18 cellular contexts compared by ENCODE assay signal in the genomic region with DNA sequence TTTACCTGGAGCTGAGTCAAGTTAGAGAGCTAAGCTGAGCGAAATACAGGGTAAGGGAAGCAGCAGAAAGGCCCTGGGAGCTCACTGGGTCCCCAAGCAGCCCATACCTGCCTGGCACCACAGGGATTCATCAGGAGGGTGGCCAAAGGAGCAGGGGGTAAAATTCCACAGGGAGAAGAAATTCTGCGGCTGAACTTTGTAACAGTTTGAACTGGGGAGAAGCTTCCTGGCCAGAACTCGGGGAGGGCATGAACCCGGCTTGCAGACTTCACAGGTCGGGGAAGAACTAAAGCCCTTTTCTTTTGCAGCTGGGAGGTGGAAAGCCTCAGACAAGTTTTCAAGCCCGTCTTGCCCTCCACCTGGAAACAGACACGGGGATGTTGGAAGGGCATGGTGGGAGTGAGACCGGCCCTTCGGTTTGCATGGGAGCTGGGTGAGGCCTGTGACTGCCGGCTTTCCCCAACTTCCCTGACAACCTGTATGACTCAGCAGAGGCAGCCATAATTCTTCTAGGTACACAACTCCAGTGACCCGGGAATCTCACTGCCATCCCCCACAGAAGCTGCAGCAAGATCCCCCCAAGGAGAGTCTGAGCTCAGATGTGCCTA. TPM values are rescaled to one million over a fixed set of nuclear protein-coding genes. Genes with fewer than 3 reads are reported as not detected.
DNase-seq lines count a peak whose midpoint lies in the region; ATAC-seq, FAIRE-seq and TF ChIP-seq lines count a peak whose summit lies in the region.
"Had no signal": no experiment of that assay in that cellular context is flagged by ENCODE, and none has a peak within 500 bp of the region (broad histone marks: within the 10 kb centered on the region; RNA-seq: fewer than 3 reads in every experiment).

No MANE protein-coding gene starts in this region.

- no peaks in the 10 kb centered on the region for H4K20me1 ChIP-seq in K562 (replicated peaks; ENCODE audit: control insufficient read depth, insufficient read depth, low read length)

- TF ChIP-seq RAD21 in K562 (CRISPR knock-in tag; conservative IDR thresholded peaks at IDR 0.05 in 1 of 2, IDR thresholded peaks at IDR 0.05 in 1 of 2): no peak

- H3K9me1 ChIP-seq in K562 (ENCODE audit: control insufficient read depth, insufficient read depth, low read length): no peaks in the 10 kb centered on the region

- WGBS in K562 (ENCODE audit: insufficient coverage, low coverage, missing lambda C conversion rate): 51% methylated on average over 11 of the region's 11 CpGs

- H3K27me3 ChIP-seq in K562 (ENCODE audit: control insufficient read depth in 2 of 2, insufficient read depth in 2 of 2, low read length in 2 of 2): no peaks in the 10 kb centered on the region

- TF ChIP-seq POLR2A in K562 (conservative IDR thresholded peaks at IDR 0.05): no peak

- peak overlapping the region; percentile 39 for H3K27ac ChIP-seq in RWPE1
- H3K27ac ChIP-seq in K562 (ENCODE audit: extremely low read depth, low read depth, low read length): peak overlapping the region; percentile 14; the same call in 1 of the 3 replicates
- peak overlapping the region in 13 of 21 experiments; percentile 5 to 87 (median 64) for H3K27ac ChIP-seq in skin epidermis

- H3K4me3 ChIP-seq in K562 (no peak overlapping the region), skin epidermis (no peak overlapping the region)
- H3K4me3 ChIP-seq: lung had no signal

- POLR2A ChIA-PET in RWPE1 (lab: Yijun Ruan, JAX; ENCODE audit: low non-redundant PET) (no interaction called here), K562 (lab: Yijun Ruan, JAX) (interaction anchor here (0.6 to 4.1 kb wide), 6 partner anchors 11 to 34 kb away, joined by 3 to 21 read pairs (median 6); a partner anchor contains a TSS)

- peak overlapping the region; percentile 32; the same call in 1 of the 2 replicates for H2AFZ ChIP-seq in K562 (ENCODE audit: low read depth, low read length)

- H3K4me1 ChIP-seq in K562 (replicated peaks in 1 of 2; ENCODE audit: control insufficient read depth in 2 of 2, insufficient read depth in 2 of 2, low read length in 2 of 2): peaks cover 12 to 16% of the 10 kb centered on the region in 2 experiments; a peak in 4 of 5 replicates

- peak overlapping the region; percentile 34; the same call in 1 of the 2 replicates for H3K4me2 ChIP-seq in K562 (ENCODE audit: insufficient read depth, low read length)

- peak; percentile 44 for FAIRE-seq in K562 (lab: Jason Lieb, UNC)
- FAIRE-seq: HTR-8/SVneo had no signal

- H3K79me2 ChIP-seq in K562 (ENCODE audit: control insufficient read depth, insufficient read depth, low read length): peaks cover 63% of the 10 kb centered on the region

- intact Hi-C loops in K562 (cut with micrococcal nuclease): no loop called here

- H3K36me3 ChIP-seq in K562 (ENCODE audit: control insufficient read depth, insufficient read depth, low read length): peaks cover 38% of the 10 kb centered on the region

- peaks cover 3% of the 10 kb centered on the region; the same call in 1 of the 2 replicates for H3K27me3 Mint-ChIP-seq in HFFc6 (ENCODE audit: insufficient read depth)
- H3K27me3 Mint-ChIP-seq: brain, progenitor cell of endocrine pancreas had no signal

- peaks cover 25% of the 10 kb centered on the region for H3K9me3 Mint-ChIP-seq in HFFc6

- CTCF ChIA-PET in RWPE1 (lab: Yijun Ruan, JAX) (interaction anchor here (0.5 to 0.9 kb wide), 2 partner anchors 36 to 116 kb away, joined by 3 read pairs; no protein-coding TSS in a partner anchor), K562 (lab: Yijun Ruan, JAX; ENCODE audit: low intra/inter-chr PET ratio) (no interaction called here)

- H3K9me3 ChIP-seq in K562 (replicated peaks; ENCODE audit: control insufficient read depth, insufficient read depth, low read depth, low read length): no peaks in the 10 kb centered on the region; the same call in 1 of the 2 replicates

- peak; percentile 65 for DNase-seq in activated effector memory CD4-positive, alpha-beta T cell treated with anti-CD3 and anti-CD28 coated beads, Interleukin-2, amount 50 U/mL, for 16 hours
- DNase-seq in activated effector memory CD4-positive, alpha-beta T cell treated with Interleukin-2 at 50 U/mL for 16 hours: no peak
- DNase-seq in RWPE1 (ENCODE audit: low spot score): no peak
- no peak for DNase-seq in K562 (ENCODE audit: extremely low read depth in 1 of 4, low spot score in 3 of 4)
- no peak for DNase-seq in DMS 273 (lab: John Stamatoyannopoulos, UW; ENCODE audit: unreplicated experiment)
- no peak for DNase-seq in HFFc6
- DNase-seq in KBM-7: no peak
- DNase-seq: COR-L47; erythroblast; naive B cell; NCI-H226; NK-92 treated with Interleukin-12 subunit alpha and Interleukin-12 subunit beta, amount 100 ng/mL, for 24 hours had no signal

- peaks cover 35% of the 10 kb centered on the region for H3K36me3 Mint-ChIP-seq in HFFc6 (ENCODE audit: low read depth)

- no TSS peak for BruUV-seq in K562 (replicated peaks; lab: Mats Ljungman, UMichigan)

- peaks cover 18% of the 10 kb centered on the region for H3K4me1 Mint-ChIP-seq in HFFc6 (ENCODE audit: low read depth)
- H3K4me1 Mint-ChIP-seq: brain, naive B cell had no signal

- no peak overlapping the region for H3K27ac Mint-ChIP-seq in HFFc6
- H3K27ac Mint-ChIP-seq: brain, progenitor cell of endocrine pancreas had no signal

- TF ChIP-seq CTCF in RWPE1 (conservative IDR thresholded peaks at IDR 0.05; ENCODE audit: low read depth): no peak
- TF ChIP-seq CTCF in K562 (IDR thresholded peaks at IDR 0.05 in 2 of 3, conservative IDR thresholded peaks at IDR 0.05 in 1 of 3; ENCODE audit: insufficient read depth in 2 of 3, low read depth in 1 of 3, low read length in 3 of 3): no peak
- no peak for TF ChIP-seq CTCF in HFFc6 (IDR thresholded peaks at IDR 0.05)

- in situ Hi-C loops in K562 (cut with MboI) (no loop called here), KBM-7 (cut with MboI; ENCODE audit: low pct_unique_long_range_greater_than_20kb, low sequenced_read_pairs) (no loop called here)

- peak; percentile 46; the same call in 2 of the 3 replicates for ATAC-seq in K562

- TF ChIP-seq EP300 in K562 (IDR thresholded peaks at IDR 0.05; ENCODE audit: low read length): no peak

- H3K4me3 Mint-ChIP-seq in HFFc6: no peak overlapping the region
- H3K4me3 Mint-ChIP-seq: brain had no signal

- peak overlapping the region; percentile 34 to 65; a peak in 2 of 4 replicates for H3K9ac ChIP-seq in K562 (ENCODE audit: insufficient read depth in 1 of 2, low read depth in 2 of 2, low read length in 2 of 2)

RNA-seq across cellular contexts. Expression of a gene that starts 11.3 kb away (rescaled TPM):
- total RNA-seq in K562 (2011; cell fraction: chromatin; rRNA removed; ENCODE audit: low replicate concordance): 53.2 and 120 TPM in 2 replicates
- 23.0 and 26.2 TPM in 2 replicates for total RNA-seq in K562 (2011; cell fraction: nucleolus; rRNA removed)
- 66.9 and 102 TPM in 2 replicates for total RNA-seq in K562 (2011; cell fraction: nucleoplasm; rRNA removed)
- total RNA-seq in K562 (2014; rRNA removed) (24.5 and 25.2 TPM in 2 replicates), K562 (2014; rRNA removed; fragmentation: Illumina TruSeq; extraction: Trizol) (35.3 and 41.1 TPM in 2 replicates), K562 (2015; rRNA removed; fragmentation: Illumina TruSeq; extraction: Trizol) (39.3 and 39.7 TPM in 2 replicates), K562 (2021) (25.5 and 27.4 TPM in 2 replicates)
- polyA plus RNA-seq in K562 (2011; rRNA removed) (51.3 and 71.9 TPM in 2 replicates), K562 (2014; fragmentation: Illumina TruSeq; extraction: Trizol) (45.7 and 48.3 TPM in 2 replicates), K562 (2014; fragmentation: Nextera tagmentation; extraction: Ambion mirVana) (10 to 100 TPM in 1 of 2 experiments, 1 to 10 TPM in 1; 8.6 to 12.5 TPM), K562 (2014; rRNA removed) (46.1 and 48.7 TPM in 2 replicates)
- polyA plus RNA-seq in K562 (2011; cell fraction: cytosol; rRNA removed): 24.2 and 40.1 TPM in 2 replicates
- 43.7 and 48.1 TPM in 2 replicates for polyA plus RNA-seq in K562 (2011; cell fraction: nucleus; rRNA removed)
- 30.8 and 33.7 TPM in 2 replicates for polyA plus RNA-seq in K562 (2012)
- polyA minus RNA-seq in K562 (2011; rRNA and poly(A)+ RNA removed): 45.0 and 48.8 TPM in 2 replicates
- 16.4 and 20.0 TPM in 2 replicates for polyA minus RNA-seq in K562 (2011; cell fraction: cytosol; rRNA and poly(A)+ RNA removed)
- 20.3 and 21.3 TPM in 2 replicates for polyA minus RNA-seq in K562 (2011; cell fraction: nucleus; rRNA and poly(A)+ RNA removed)
- 10 to 100 TPM in 1 of 6 experiments, 1 to 10 TPM in 5; 8.0 to 10.1 (median 9.3) TPM for total RNA-seq in HFFc6 (2021; fragmentation: NEBNext Ultra II Directional; extraction: Animal tissue kit (Norgen Biotek cat#: 25700))

RNA-seq across cellular contexts. Expression of a gene that starts 44.5 kb away (rescaled TPM):
- not detected in 2 replicates for total RNA-seq in K562 (2011; cell fraction: chromatin; rRNA removed; ENCODE audit: low replicate concordance)
- not detected in 2 replicates for total RNA-seq in K562 (2011; cell fraction: nucleolus; rRNA removed)
- total RNA-seq in K562 (2011; cell fraction: nucleoplasm; rRNA removed): not detected in 2 replicates
- total RNA-seq in K562 (2014; rRNA removed) (not detected in 2 replicates), K562 (2014; rRNA removed; fragmentation: Illumina TruSeq; extraction: Trizol) (not detected in 2 replicates), K562 (2015; rRNA removed; fragmentation: Illumina TruSeq; extraction: Trizol) (not detected in 2 replicates), K562 (2021) (not detected in 2 replicates)
- polyA plus RNA-seq in K562 (2011; rRNA removed) (not detected in 2 replicates), K562 (2014; fragmentation: Illumina TruSeq; extraction: Trizol) (not detected in 2 replicates), K562 (2014; fragmentation: Nextera tagmentation; extraction: Ambion mirVana) (not detected), K562 (2014; rRNA removed) (not detected in 2 replicates)
- not detected in 2 replicates for polyA plus RNA-seq in K562 (2011; cell fraction: cytosol; rRNA removed)
- not detected in 2 replicates for polyA plus RNA-seq in K562 (2011; cell fraction: nucleus; rRNA removed)
- polyA plus RNA-seq in K562 (2012): not detected in 2 replicates
- not detected in 2 replicates for polyA minus RNA-seq in K562 (2011; rRNA and poly(A)+ RNA removed)
- polyA minus RNA-seq in K562 (2011; cell fraction: cytosol; rRNA and poly(A)+ RNA removed): not detected in 2 replicates
- polyA minus RNA-seq in K562 (2011; cell fraction: nucleus; rRNA and poly(A)+ RNA removed): not detected in 2 replicates
- total RNA-seq in HFFc6 (2021; fragmentation: NEBNext Ultra II Directional; extraction: Animal tissue kit (Norgen Biotek cat#: 25700)): not detected
- total RNA-seq: H4, lung, progenitor cell of endocrine pancreas had no signal
- polyA plus RNA-seq: lung had no signal

RNA-seq across cellular contexts. Expression of a gene that starts 58.3 kb away (rescaled TPM):
- total RNA-seq in K562 (2011; cell fraction: chromatin; rRNA removed; ENCODE audit: low replicate concordance): not detected in 2 replicates
- not detected in 2 replicates for total RNA-seq in K562 (2011; cell fraction: nucleolus; rRNA removed)
- not detected in 2 replicates for total RNA-seq in K562 (2011; cell fraction: nucleoplasm; rRNA removed)
- total RNA-seq in K562 (2014; rRNA removed) (not detected in 2 replicates), K562 (2014; rRNA removed; fragmentation: Illumina TruSeq; extraction: Trizol) (not detected in 2 replicates), K562 (2015; rRNA removed; fragmentation: Illumina TruSeq; extraction: Trizol) (not detected in 2 replicates), K562 (2021) (not detected in 2 replicates)
- polyA plus RNA-seq in K562 (2011; rRNA removed) (not detected in 2 replicates), K562 (2014; fragmentation: Illumina TruSeq; extraction: Trizol) (not detected in 2 replicates), K562 (2014; fragmentation: Nextera tagmentation; extraction: Ambion mirVana) (not detected), K562 (2014; rRNA removed) (not detected in 2 replicates)
- not detected in 2 replicates for polyA plus RNA-seq in K562 (2011; cell fraction: cytosol; rRNA removed)
- not detected in 2 replicates for polyA plus RNA-seq in K562 (2011; cell fraction: nucleus; rRNA removed)
- polyA plus RNA-seq in K562 (2012): not detected in 2 replicates
- not detected in 2 replicates for polyA minus RNA-seq in K562 (2011; rRNA and poly(A)+ RNA removed)
- not detected in 2 replicates for polyA minus RNA-seq in K562 (2011; cell fraction: cytosol; rRNA and poly(A)+ RNA removed)
- not detected in 2 replicates for polyA minus RNA-seq in K562 (2011; cell fraction: nucleus; rRNA and poly(A)+ RNA removed)
- not detected for total RNA-seq in HFFc6 (2021; fragmentation: NEBNext Ultra II Directional; extraction: Animal tissue kit (Norgen Biotek cat#: 25700))
- total RNA-seq: H4 had no signal

Comparison
In these comparisons a context has a peak if more than half of its experiments do, and no peak if none do; other contexts are left out.
1. H3K27ac ChIP-seq: peak in every context shown above with its lines; median percentile 64 in skin epidermis; 39 in RWPE1; 14 in K562.